In genomic region chr5:95841914-95842812, GRCh38 we compare ENCODE assay signal across 8 cellular contexts. TPM values are rescaled to one million over a fixed set of nuclear protein-coding genes. Genes with fewer than 3 reads are reported as not detected.
DNase-seq lines count a peak whose midpoint lies in the region; ATAC-seq and TF ChIP-seq lines count a peak whose summit lies in the region.
"Had no signal": no experiment of that assay in that cellular context is flagged by ENCODE, and none has a peak within 500 bp of the region (broad histone marks: within the 10 kb centered on the region; RNA-seq: fewer than 3 reads in every experiment).

No MANE protein-coding gene starts in this region.

- no peaks in the 10 kb centered on the region for H4K20me1 ChIP-seq in GM23248 (ENCODE audit: insufficient read depth)

- peaks cover 18% of the 10 kb centered on the region for H3F3A ChIP-seq in GM23248 (ENCODE audit: insufficient read depth)

- intact Hi-C loops in adrenal gland (cut with DNase I) (loop anchor here in 1 of 2 donors (5.0 kb wide), 1 partner anchor 60 kb away; no protein-coding TSS in a partner anchor), stomach (cut with DNase I; ENCODE audit: low total_unique reads) (loop anchor here (10.0 kb wide), 2 partner anchors 57 to 197 kb away; partner anchors contain the start of gene RFESD)

- peak overlapping the region; percentile 92 for H3K27ac ChIP-seq in GM23248
- H3K27ac ChIP-seq in adrenal gland: peak overlapping the region in 3 of 5 donors; percentile 70 to 89 (median 77)
- peak overlapping the region; percentile 65 to 92 (median 84) for H3K27ac ChIP-seq in stomach
- H3K27ac ChIP-seq: WERI-Rb-1 had no signal

- no peaks in the 10 kb centered on the region for H3K9me2 ChIP-seq in GM23248 (ENCODE audit: insufficient read depth)

- no peak for TF ChIP-seq EP300 in stomach (IDR thresholded peaks at IDR 0.05)

- no peak for ATAC-seq in HG03039 (IDR thresholded peaks at IDR 0.05; ENCODE audit: unreplicated experiment)

- TF ChIP-seq CTCF in adrenal gland (IDR thresholded peaks at IDR 0.05) (no peak), stomach (IDR thresholded peaks at IDR 0.05) (no peak)

- H3K4me2 ChIP-seq in GM23248 (ENCODE audit: unreplicated experiment): peak overlapping the region; percentile 46

- H3K4me1 ChIP-seq in GM23248 (ENCODE audit: insufficient read depth) (peaks cover 28% of the 10 kb centered on the region), adrenal gland (replicated peaks in 1 of 2) (peaks cover 9 to 20% of the 10 kb centered on the region in 2 donors), stomach (peaks cover 16 to 74% (median 30%) of the 10 kb centered on the region in 4 donors)

- H3K79me2 ChIP-seq in GM23248 (ENCODE audit: insufficient read depth): no peaks in the 10 kb centered on the region

- H3K36me3 ChIP-seq in GM23248 (ENCODE audit: low read depth): no peaks in the 10 kb centered on the region
- no peaks in the 10 kb centered on the region for H3K36me3 ChIP-seq in adrenal gland (replicated peaks in 1 of 2)
- no peaks in the 10 kb centered on the region for H3K36me3 ChIP-seq in stomach
- H3K36me3 ChIP-seq: WERI-Rb-1 had no signal

- WGBS in GM23248 (ENCODE audit: low coverage in 1 of 2, low lambda C conversion rate in 2 of 2, missing lambda C conversion rate in 2 of 2), 2 experiments: 52 to 60% methylated on average over 8 of the region's 8 CpGs
- 80 to 85% (median 82%) methylated on average over 8 of the region's 8 CpGs for WGBS in adrenal gland, 4 donors
- WGBS in stomach, 5 donors: 69 to 89% (median 85%) methylated on average over 8 of the region's 8 CpGs

- H3K27me3 ChIP-seq in GM23248 (replicated peaks; ENCODE audit: insufficient read depth) (no peaks in the 10 kb centered on the region), adrenal gland (no peaks in the 10 kb centered on the region), stomach (no peaks in the 10 kb centered on the region)

- H2AFZ ChIP-seq in GM23248: peak overlapping the region; percentile 24; the same call in 1 of the 2 replicates

- TF ChIP-seq POLR2A in adrenal gland (IDR thresholded peaks at IDR 0.05) (no peak), stomach (IDR thresholded peaks at IDR 0.05) (no peak)

- H3K9me3 ChIP-seq in GM23248 (ENCODE audit: low read depth) (no peaks in the 10 kb centered on the region), adrenal gland (replicated peaks in 1 of 3) (no peaks in the 10 kb centered on the region), stomach (no peaks in the 10 kb centered on the region)

- in situ Hi-C loops in GM23248 (cut with MboI): loop anchor here (10.0 kb wide), 1 partner anchor 177 kb away; no protein-coding TSS in a partner anchor

- DNase-seq in GM23248 (peak; percentile 98), adrenal gland (peak in 3 of 7 donors; percentile 44 to 66 (median 46)), hepatic stellate cell (ENCODE audit: low spot score) (peak; percentile 75), stomach (peak; percentile 51), NCI-H2107 (lab: John Stamatoyannopoulos, UW) (no peak), NCI-H1105 (lab: John Stamatoyannopoulos, UW) (no peak)

- H3K4me3 ChIP-seq in GM23248: no peak overlapping the region
- no peak overlapping the region for H3K4me3 ChIP-seq in adrenal gland
- no peak overlapping the region for H3K4me3 ChIP-seq in stomach

- H3K9ac ChIP-seq in GM23248: peak overlapping the region; percentile 56

RNA-seq across cellular contexts. Expression of gene GLRX, which starts 19.6 kb away (rescaled TPM):
- 144 and 174 TPM in 2 replicates for total RNA-seq in GM23248 (2014; rRNA removed; shearing (Covaris generic))
- polyA plus RNA-seq in GM23248 (2016; fragmentation: Nextera tagmentation; extraction: Ambion mirVana) (316 and 320 TPM in 2 replicates), adrenal gland (100 to 1,000 TPM in 1 of 3 donors, 10 to 100 TPM in 2; 84.8 to 279 (median 85.2) TPM), stomach (100 to 1,000 TPM in 1 of 3 donors, 10 to 100 TPM in 2; 51.0 to 211 (median 65.7) TPM)
- total RNA-seq in adrenal gland (100 to 1,000 TPM in 6 of 8 donors, 10 to 100 TPM in 2; 68.1 to 236 (median 136) TPM), stomach (10 to 100 TPM; 11.3 to 30.4 (median 14.0) TPM)

Comparison
In these comparisons a context has a peak if more than half of its experiments do, and no peak if none do; other contexts are left out.
1. DNase-seq: peak in GM23248 (single experiment), hepatic stellate cell (single experiment) and stomach (single experiment); none in NCI-H2107 (single experiment) and NCI-H1105 (single experiment).
2. Peak in every context shown above with its lines, with median percentiles within 50 percentile points of each other: H3K27ac ChIP-seq.